9 cellular contexts compared by ENCODE assay signal in the genomic region with DNA sequence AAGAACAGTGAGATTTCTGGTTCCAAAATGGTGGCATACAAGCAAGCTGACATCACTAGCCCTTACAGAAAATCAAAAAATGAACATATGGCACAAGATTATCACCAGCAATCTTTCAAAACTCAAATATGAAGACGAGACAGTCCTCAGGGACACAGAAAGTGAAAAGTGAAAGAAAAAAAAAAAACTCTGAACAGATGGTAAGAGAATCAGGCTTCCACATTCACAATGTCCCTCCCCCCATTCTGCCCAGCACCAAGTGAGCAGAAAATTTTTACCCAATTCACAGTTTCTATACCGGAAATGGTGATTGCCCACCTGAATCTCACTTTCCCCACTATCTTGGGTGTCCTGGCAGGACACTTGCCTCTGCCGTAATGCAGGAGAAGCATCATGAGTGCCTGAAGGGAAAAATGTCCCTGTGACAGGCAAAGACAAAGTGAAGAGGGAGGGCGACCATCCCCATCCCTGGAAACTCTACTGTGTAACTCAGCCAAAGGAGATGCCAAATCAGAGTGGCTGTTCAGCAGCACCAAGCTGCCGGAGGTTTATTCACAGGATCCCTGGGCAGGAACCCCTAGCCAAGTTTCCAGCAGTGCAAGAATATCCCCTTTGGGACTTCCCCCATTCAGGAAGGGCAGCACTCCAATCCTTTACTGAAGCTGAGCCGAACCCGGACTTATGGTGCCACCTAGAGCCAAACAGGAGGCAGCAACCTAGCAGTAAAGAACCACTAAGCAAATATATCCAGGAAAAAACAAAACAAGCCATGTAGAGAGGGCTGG.
A peak's percentile ranks its signal among the peaks of the same experiment; 100 is the strongest.
DNase-seq lines count a peak whose midpoint lies in the region; ATAC-seq and TF ChIP-seq lines count a peak whose summit lies in the region.
"Had no signal": no experiment of that assay in that cellular context is flagged by ENCODE, and none has a peak within 500 bp of the region (broad histone marks: within the 10 kb centered on the region; RNA-seq: fewer than 3 reads in every experiment).

No MANE protein-coding gene starts in this region.

- no peak overlapping the region for H3K27ac ChIP-seq in right lobe of liver
- no peak overlapping the region for H3K27ac ChIP-seq in vagina

- H3K9me3 ChIP-seq in right lobe of liver (no peaks in the 10 kb centered on the region), vagina (no peaks in the 10 kb centered on the region)

- H3K27me3 ChIP-seq in right lobe of liver (no peaks in the 10 kb centered on the region), vagina (no peaks in the 10 kb centered on the region)

- TF ChIP-seq POLR2A in right lobe of liver (IDR thresholded peaks at IDR 0.05), result no peak
- no peak for TF ChIP-seq POLR2A in vagina (IDR thresholded peaks at IDR 0.05)

- WGBS in right lobe of liver (ENCODE audit: insufficient coverage, low coverage, low lambda C conversion rate, missing lambda C conversion rate), result 34% methylated on average over 5 of the region's 7 CpGs

- peak in 3 of 4 donors; percentile 26 to 50 (median 35) for TF ChIP-seq CTCF in right lobe of liver (IDR thresholded peaks at IDR 0.05)
- TF ChIP-seq CTCF in vagina (IDR thresholded peaks at IDR 0.05), result no peak

- intact Hi-C loops in right lobe of liver (cut with DNase I) (no loop called here), vagina (cut with DNase I) (no loop called here)

- in situ Hi-C loops in SK-MEL-5 (cut with HindIII; ENCODE audit: low pct_unique_long_range_greater_than_20kb, low sequenced_read_pairs), result no loop called here

- DNase-seq in NCI-H510A treated with DMSO at 0.1 percent for 48 hours (lab: John Stamatoyannopoulos, UW), result peak; percentile 8
- no peak for DNase-seq in NCI-H510A (lab: John Stamatoyannopoulos, UW)
- DNase-seq in SK-MEL-5 (ENCODE audit: low read depth, low spot score), result peak; percentile 83
- no peak for DNase-seq in right lobe of liver
- DNase-seq in vagina (ENCODE audit: extremely low spot score in 2 of 2), result no peak
- DNase-seq in activated effector memory CD4-positive, alpha-beta T cell treated with anti-CD3 and anti-CD28 coated beads, Interleukin-2, amount 50 U/mL, for 16 hours, result no peak
- DNase-seq in stimulated activated CD4-positive, alpha-beta T cell treated with anti-CD3 and anti-CD28 coated beads, Interleukin-1b, Interleukin-23, amount 100 ng/mL, for 48 hours, result no peak
- DNase-seq: CD4-positive, CD25-positive, alpha-beta regulatory T cell had no signal

- ATAC-seq in HG03520 (IDR thresholded peaks at IDR 0.05; ENCODE audit: unreplicated experiment) (peak; percentile 79), right lobe of liver (peak; percentile 42 to 76 (median 71))

- H3K4me3 ChIP-seq in right lobe of liver, result no peak overlapping the region
- H3K4me3 ChIP-seq in vagina, result no peak overlapping the region

- H3K36me3 ChIP-seq in right lobe of liver (no peaks in the 10 kb centered on the region), vagina (no peaks in the 10 kb centered on the region)

- H3K4me1 ChIP-seq in right lobe of liver (no peaks in the 10 kb centered on the region), vagina (no peaks in the 10 kb centered on the region)

Comparison
In these comparisons a context has a peak if more than half of its experiments do, and no peak if none do; other contexts are left out.
1. DNase-seq: peak in NCI-H510A treated with DMSO at 0.1 percent for 48 hours (single experiment) and SK-MEL-5 (single experiment); none in NCI-H510A (single experiment), right lobe of liver (0 of 3), vagina (0 of 2), activated effector memory CD4-positive, alpha-beta T cell treated with anti-CD3 and anti-CD28 coated beads, Interleukin-2, amount 50 U/mL, for 16 hours (single experiment) and stimulated activated CD4-positive, alpha-beta T cell treated with anti-CD3 and anti-CD28 coated beads, Interleukin-1b, Interleukin-23, amount 100 ng/mL, for 48 hours (single experiment).
2. CTCF ChIP-seq: peak in right lobe of liver (3 of 4); none in vagina (0 of 3).